ENCODE assay signal across 15 cellular contexts in genomic region chr1:119288751-119289150, GRCh38.
"Had no signal": no experiment of that assay in that cellular context is flagged by ENCODE, and none has a peak within 500 bp of the region (broad histone marks: within the 10 kb centered on the region; RNA-seq: fewer than 3 reads in every experiment).

No MANE protein-coding gene starts in this region.

- H3K27ac ChIP-seq: colonic mucosa, lower lobe of right lung, ovary, spleen, suprapubic skin had no signal

- H3K4me3 Mint-ChIP-seq: neural crest cell; stimulated activated naive CD8-positive, alpha-beta T cell treated with anti-CD3 and anti-CD28 coated beads, Interleukin-15, Interleukin-2, amounts not matched to agents 100 ng/mL and 50 ng/mL, for 24 hours; type B pancreatic cell had no signal

- H3K4me3 ChIP-seq: colonic mucosa, lower lobe of right lung, ovary, spleen, suprapubic skin had no signal

- H3K9me3 ChIP-seq: colonic mucosa, lower lobe of right lung, ovary, spleen, suprapubic skin had no signal

- H3K27me3 ChIP-seq: colonic mucosa, ovary, spleen, suprapubic skin had no signal

- H3K9me3 Mint-ChIP-seq: neural crest cell; stimulated activated naive CD8-positive, alpha-beta T cell treated with anti-CD3 and anti-CD28 coated beads, Interleukin-15, Interleukin-2, amounts not matched to agents 100 ng/mL and 50 ng/mL, for 24 hours; type B pancreatic cell had no signal

- H3K27ac Mint-ChIP-seq: stimulated activated naive CD8-positive, alpha-beta T cell treated with anti-CD3 and anti-CD28 coated beads, Interleukin-15, Interleukin-2, amounts not matched to agents 100 ng/mL and 50 ng/mL, for 24 hours; type B pancreatic cell had no signal

- H3K4me1 ChIP-seq: colonic mucosa, lower lobe of right lung, spleen, suprapubic skin had no signal

- H3K36me3 Mint-ChIP-seq: type B pancreatic cell had no signal

- H3K36me3 ChIP-seq: colonic mucosa, lower lobe of right lung, ovary, spleen, suprapubic skin had no signal

- DNase-seq: activated CD4-positive, alpha-beta T cell treated with anti-CD3 and anti-CD28 coated beads, Interleukin-2, amount 50 U/mL, for 1 hour; activated naive CD4-positive, alpha-beta T cell; aorta; colonic mucosa; foreskin fibroblast; left cardiac atrium; lower lobe of right lung; midbrain; ovary; spleen; SW 1271 had no signal
